ENCODE assay signal across 8 cellular contexts in the genomic region with DNA sequence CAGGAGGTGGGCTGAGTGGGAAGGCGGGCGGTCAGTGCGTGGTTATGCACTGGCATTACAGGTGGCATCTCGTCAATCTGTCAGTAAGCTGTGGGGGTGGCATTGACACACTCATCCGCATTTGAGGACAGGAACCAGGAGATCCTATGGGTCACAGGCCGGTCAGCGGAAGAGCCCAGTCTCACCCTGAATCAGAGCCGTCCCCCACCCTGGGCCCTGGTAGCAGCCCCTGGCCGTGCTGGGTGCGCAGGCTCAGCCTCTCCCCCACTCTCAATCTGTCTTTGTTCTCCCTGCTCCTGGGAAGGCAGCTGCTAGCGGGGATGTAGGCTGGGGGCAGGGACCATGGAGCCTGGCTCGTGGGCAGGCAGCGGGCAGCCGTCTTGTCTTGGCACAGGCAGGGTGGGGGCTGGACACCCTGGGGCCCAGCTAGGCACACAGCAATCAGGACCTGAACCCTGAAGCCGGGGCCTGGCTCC. TPM values are rescaled to one million over a fixed set of nuclear protein-coding genes. Genes with fewer than 3 reads are reported as not detected.
DNase-seq lines count a peak whose midpoint lies in the region; ATAC-seq and TF ChIP-seq lines count a peak whose summit lies in the region.

No MANE protein-coding gene starts in this region.

- H3K36me3 ChIP-seq in Panc1 (ENCODE audit: control insufficient read depth, insufficient read depth, low read length) (peaks cover 6% of the 10 kb centered on the region; the same call in 1 of the 2 replicates), esophagus squamous epithelium (peaks cover 0 to 14% (median 0%) of the 10 kb centered on the region in 3 donors)

- TF ChIP-seq CTCF in Panc1 (IDR thresholded peaks at IDR 0.05) (no peak), esophagus squamous epithelium (IDR thresholded peaks at IDR 0.05) (no peak)

- ATAC-seq in Panc1 (peak; percentile 14), sciatic nerve (peak; percentile 4), HG03432 (IDR thresholded peaks at IDR 0.05; ENCODE audit: unreplicated experiment) (no peak), HG03442 (IDR thresholded peaks at IDR 0.05; ENCODE audit: unreplicated experiment) (no peak)

- BruUV-seq in Panc1 (replicated peaks; lab: Mats Ljungman, UMichigan) = no TSS peak

- H3K9me3 ChIP-seq in Panc1 (ENCODE audit: control insufficient read depth, insufficient read depth, low read depth, low read length) (no peaks in the 10 kb centered on the region), esophagus squamous epithelium (no peaks in the 10 kb centered on the region)

- H3K4me3 ChIP-seq in Panc1 (ENCODE audit: low read depth in 2 of 2, low read length in 2 of 2) = peak overlapping the region; percentile 3 to 26; a peak in 3 of 4 replicates
- H3K4me3 ChIP-seq in esophagus squamous epithelium = peak overlapping the region in 1 of 4 donors; percentile 31

- H3K27ac ChIP-seq in Panc1 (ENCODE audit: low read length) (peak overlapping the region; percentile 88), esophagus squamous epithelium (peak overlapping the region; percentile 21 to 71 (median 45))

- no peak for TF ChIP-seq POLR2A in esophagus squamous epithelium (IDR thresholded peaks at IDR 0.05)

- H3K27me3 ChIP-seq in Panc1 (ENCODE audit: control insufficient read depth, insufficient read depth, low read length) (no peaks in the 10 kb centered on the region), esophagus squamous epithelium (no peaks in the 10 kb centered on the region)

- CTCF ChIA-PET in Panc1 (lab: Charles Lee) = no interaction called here

- POLR2A ChIA-PET in Panc1 (lab: Charles Lee) = interaction anchor here (0.5 to 0.8 kb wide), 4 partner anchors 12 to 1513 kb away, joined by 3 to 5 read pairs (median 3); no protein-coding TSS in a partner anchor

- intact Hi-C loops in Panc1 (cut with micrococcal nuclease; ENCODE audit: unreplicated experiment) (no loop called here), esophagus squamous epithelium (cut with DNase I) (no loop called here), sciatic nerve (cut with DNase I) (no loop called here)

- H3K4me1 ChIP-seq in Panc1 (ENCODE audit: control insufficient read depth, insufficient read depth, low read length) (peaks cover 72% of the 10 kb centered on the region), esophagus squamous epithelium (peaks cover 50 to 100% (median 90%) of the 10 kb centered on the region in 3 donors)

- in situ Hi-C loops in Panc1 (cut with HindIII; ENCODE audit: low pct_unique_long_range_greater_than_20kb, low sequenced_read_pairs) = no loop called here

- DNase-seq in DMS79 treated with DMSO at 0.1 percent for 48 hours (lab: John Stamatoyannopoulos, UW) = peak; percentile 72
- no peak for DNase-seq in Panc1 (ENCODE audit: low read depth, low spot score)
- DNase-seq in esophagus squamous epithelium (lab: John Stamatoyannopoulos, UW) = no peak
- no peak for DNase-seq in sciatic nerve (ENCODE audit: low spot score)
- no peak for DNase-seq in activated CD4-positive, CD25-positive, alpha-beta regulatory T cell treated with anti-CD3 and anti-CD28 coated beads, Interleukin-2, amount 50 U/mL, for 72 hours
- DNase-seq in OCI-M2 (lab: John Stamatoyannopoulos, UW; ENCODE audit: unreplicated experiment) = no peak

- 73 to 94% methylated on average over 3 to 7 of the region's 15 CpGs for WGBS in esophagus squamous epithelium, 2 donors

RNA-seq across cellular contexts. Expression of a gene that starts 5.1 kb away (rescaled TPM):
- total RNA-seq in Panc1 (2021; ENCODE audit: unreplicated experiment) (195 TPM), esophagus squamous epithelium (10 to 100 TPM; 36.7 to 43.6 (median 37.8) TPM), sciatic nerve (343 TPM)
- polyA plus RNA-seq in Panc1 (2012; ENCODE audit: insufficient read length) = 179 TPM

RNA-seq across cellular contexts. Expression of a gene that starts 29.5 kb away (rescaled TPM):
- 9.4 TPM for total RNA-seq in Panc1 (2021; ENCODE audit: unreplicated experiment)
- 15.6 TPM for polyA plus RNA-seq in Panc1 (2012; ENCODE audit: insufficient read length)
- total RNA-seq in esophagus squamous epithelium = 10 to 100 TPM in 2 of 4 donors, 1 to 10 TPM in 2; 3.4 to 11.4 (median 8.4) TPM
- total RNA-seq in sciatic nerve = 11.5 TPM

RNA-seq across cellular contexts. Expression of a gene that starts 58.4 kb away (rescaled TPM):
- 100 TPM for total RNA-seq in Panc1 (2021; ENCODE audit: unreplicated experiment)
- 184 TPM for polyA plus RNA-seq in Panc1 (2012; ENCODE audit: insufficient read length)
- total RNA-seq in esophagus squamous epithelium = 100 to 1,000 TPM; 149 to 282 (median 201) TPM
- 56.6 TPM for total RNA-seq in sciatic nerve

Comparison
In these comparisons a context has a peak if more than half of its experiments do, and no peak if none do; other contexts are left out.
1. ATAC-seq: peak in Panc1 (single experiment) and sciatic nerve (single experiment); none in HG03432 (single experiment) and HG03442 (single experiment).